Comparison of ENCODE assay signal across 19 cellular contexts in genomic region chr16:67238806-67239470, GRCh38. TPM values are rescaled to one million over a fixed set of nuclear protein-coding genes. Genes with fewer than 3 reads are reported as not detected.
DNase-seq lines count a peak whose midpoint lies in the region; ATAC-seq, FAIRE-seq and TF ChIP-seq lines count a peak whose summit lies in the region.
"Had no signal": no experiment of that assay in that cellular context is flagged by ENCODE, and none has a peak within 500 bp of the region (broad histone marks: within the 10 kb centered on the region; RNA-seq: fewer than 3 reads in every experiment).

No MANE protein-coding gene starts in this region.

- peaks cover 36% of the 10 kb centered on the region for H3K4me1 Mint-ChIP-seq in activated CD8-positive, alpha-beta T cell treated with anti-CD3 and anti-CD28 coated beads, Interleukin-2, amount 10 ng/mL, durations not matched to agents 7 days and 5 days (ENCODE audit: low read depth)
- H3K4me1 Mint-ChIP-seq in activated CD8-positive, alpha-beta T cell treated with anti-CD3 and anti-CD28 coated beads for 36 hours (ENCODE audit: low read depth): peaks cover 19% of the 10 kb centered on the region
- H3K4me1 Mint-ChIP-seq in T-cell (peaks cover 2 to 28% (median 16%) of the 10 kb centered on the region in 3 donors), progenitor cell of endocrine pancreas (ENCODE audit: low read depth) (no peaks in the 10 kb centered on the region)
- peaks cover 44% of the 10 kb centered on the region for H3K4me1 Mint-ChIP-seq in stimulated activated effector memory CD8-positive, alpha-beta T cell treated with anti-CD3 and anti-CD28 coated beads, Interleukin-12 subunit alpha, Interleukin-12 subunit beta, amount 100 ng/mL, for 72 hours

- H3K4me3 Mint-ChIP-seq in activated CD8-positive, alpha-beta T cell treated with anti-CD3 and anti-CD28 coated beads, Interleukin-2, amount 10 ng/mL, durations not matched to agents 7 days and 5 days: no peak overlapping the region
- no peak overlapping the region for H3K4me3 Mint-ChIP-seq in activated CD8-positive, alpha-beta T cell treated with anti-CD3 and anti-CD28 coated beads for 36 hours
- H3K4me3 Mint-ChIP-seq in T-cell (no peak overlapping the region), progenitor cell of endocrine pancreas (ENCODE audit: low read depth) (no peak overlapping the region)
- no peak overlapping the region for H3K4me3 Mint-ChIP-seq in stimulated activated effector memory CD8-positive, alpha-beta T cell treated with anti-CD3 and anti-CD28 coated beads, Interleukin-12 subunit alpha, Interleukin-12 subunit beta, amount 100 ng/mL, for 72 hours

- no peaks in the 10 kb centered on the region for H3K27me3 Mint-ChIP-seq in activated CD8-positive, alpha-beta T cell treated with anti-CD3 and anti-CD28 coated beads, Interleukin-2, amount 10 ng/mL, durations not matched to agents 7 days and 5 days (ENCODE audit: low read depth)
- no peaks in the 10 kb centered on the region for H3K27me3 Mint-ChIP-seq in activated CD8-positive, alpha-beta T cell treated with anti-CD3 and anti-CD28 coated beads for 36 hours
- H3K27me3 Mint-ChIP-seq in T-cell: no peaks in the 10 kb centered on the region
- H3K27me3 Mint-ChIP-seq in progenitor cell of endocrine pancreas: no peaks in the 10 kb centered on the region

- peaks cover 47% of the 10 kb centered on the region for H3K36me3 Mint-ChIP-seq in activated CD8-positive, alpha-beta T cell treated with anti-CD3 and anti-CD28 coated beads, Interleukin-2, amount 10 ng/mL, durations not matched to agents 7 days and 5 days (ENCODE audit: low read depth)
- H3K36me3 Mint-ChIP-seq in activated CD8-positive, alpha-beta T cell treated with anti-CD3 and anti-CD28 coated beads for 36 hours (ENCODE audit: low read depth): peaks cover 23% of the 10 kb centered on the region
- peaks cover 23% of the 10 kb centered on the region for H3K36me3 Mint-ChIP-seq in T-cell
- peaks cover 77% of the 10 kb centered on the region for H3K36me3 Mint-ChIP-seq in stimulated activated effector memory CD8-positive, alpha-beta T cell treated with anti-CD3 and anti-CD28 coated beads, Interleukin-12 subunit alpha, Interleukin-12 subunit beta, amount 100 ng/mL, for 72 hours
- peaks cover 11% of the 10 kb centered on the region for H3K36me3 Mint-ChIP-seq in progenitor cell of endocrine pancreas (ENCODE audit: insufficient read depth)

- peaks cover 17 to 33% of the 10 kb centered on the region in 2 donors for H3K36me3 ChIP-seq in kidney (ENCODE audit: control insufficient read depth in 1 of 2, insufficient read depth in 2 of 2, low read length in 2 of 2)

- CTCF ChIA-PET in activated CD8-positive, alpha-beta T cell treated with anti-CD3 and anti-CD28 coated beads, Interleukin-2, amount 10 ng/mL, durations not matched to agents 7 days and 5 days (lab: Charles Lee): interaction anchor here (0.5 to 1.5 kb wide), 3 partner anchors 9 to 282 kb away, joined by 3 to 4 read pairs (median 4); partner anchors contain the start of gene FHOD1
- CTCF ChIA-PET in activated CD8-positive, alpha-beta T cell treated with anti-CD3 and anti-CD28 coated beads for 36 hours (lab: Charles Lee): interaction anchor here (0.7 to 1.8 kb wide), 3 partner anchors 8 to 54 kb away, joined by 3 to 6 read pairs (median 4); partner anchors contain the start of genes FHOD1 and TMEM208
- CTCF ChIA-PET in T-cell (lab: Charles Lee): interaction anchor here in 1 of 2 donors (1.1 kb wide), 1 partner anchor 41 kb away, joined by 4 read pairs; no protein-coding TSS in a partner anchor

- peak overlapping the region; percentile 62 for H3K27ac Mint-ChIP-seq in activated CD8-positive, alpha-beta T cell treated with anti-CD3 and anti-CD28 coated beads, Interleukin-2, amount 10 ng/mL, durations not matched to agents 7 days and 5 days
- no peak overlapping the region for H3K27ac Mint-ChIP-seq in activated CD8-positive, alpha-beta T cell treated with anti-CD3 and anti-CD28 coated beads for 36 hours
- H3K27ac Mint-ChIP-seq in T-cell (peak overlapping the region; percentile 22 to 37), progenitor cell of endocrine pancreas (no peak overlapping the region)
- H3K27ac Mint-ChIP-seq in stimulated activated effector memory CD8-positive, alpha-beta T cell treated with anti-CD3 and anti-CD28 coated beads, Interleukin-12 subunit alpha, Interleukin-12 subunit beta, amount 100 ng/mL, for 72 hours: peak overlapping the region; percentile 50

- H3K4me1 ChIP-seq in kidney (ENCODE audit: control insufficient read depth in 1 of 2, insufficient read depth in 1 of 2, low read depth in 1 of 2, low read length in 2 of 2): peaks cover 6 to 19% of the 10 kb centered on the region in 2 donors

- H3K9ac ChIP-seq in kidney (ENCODE audit: low read length in 2 of 2): no peak overlapping the region

- no peaks in the 10 kb centered on the region for H3K9me3 ChIP-seq in kidney (ENCODE audit: control insufficient read depth in 1 of 2, low read length in 2 of 2)
- H3K9me3 ChIP-seq: BLaER1 treated with 17β-estradiol and CSF1 and Interleukin-3, amounts not matched to agents 10 nM and 100 nM had no signal

- no peaks in the 10 kb centered on the region for H3K9me3 Mint-ChIP-seq in activated CD8-positive, alpha-beta T cell treated with anti-CD3 and anti-CD28 coated beads, Interleukin-2, amount 10 ng/mL, durations not matched to agents 7 days and 5 days (ENCODE audit: insufficient read depth)
- no peaks in the 10 kb centered on the region for H3K9me3 Mint-ChIP-seq in activated CD8-positive, alpha-beta T cell treated with anti-CD3 and anti-CD28 coated beads for 36 hours
- no peaks in the 10 kb centered on the region for H3K9me3 Mint-ChIP-seq in T-cell
- H3K9me3 Mint-ChIP-seq in stimulated activated effector memory CD8-positive, alpha-beta T cell treated with anti-CD3 and anti-CD28 coated beads, Interleukin-12 subunit alpha, Interleukin-12 subunit beta, amount 100 ng/mL, for 72 hours: no peaks in the 10 kb centered on the region
- H3K9me3 Mint-ChIP-seq in progenitor cell of endocrine pancreas (ENCODE audit: low read depth): no peaks in the 10 kb centered on the region

- POLR2A ChIA-PET in activated CD8-positive, alpha-beta T cell treated with anti-CD3 and anti-CD28 coated beads, Interleukin-2, amount 10 ng/mL, durations not matched to agents 7 days and 5 days (lab: Charles Lee): interaction anchor here (0.7 to 4.1 kb wide), 3 partner anchors 8 to 29 kb away, joined by 3 to 27 read pairs (median 5); partner anchors contain the start of gene TMEM208
- POLR2A ChIA-PET in activated CD8-positive, alpha-beta T cell treated with anti-CD3 and anti-CD28 coated beads for 36 hours (lab: Charles Lee): interaction anchor here (0.8 to 5.8 kb wide), 3 partner anchors 9 to 12 kb away, joined by 3 to 39 read pairs (median 6); partner anchors contain the start of genes SLC9A5 and TMEM208
- POLR2A ChIA-PET in T-cell (lab: Charles Lee): no interaction called here

- no peak for TF ChIP-seq CTCF in activated CD8-positive, alpha-beta T cell treated with anti-CD3 and anti-CD28 coated beads for 36 hours (IDR thresholded peaks at IDR 0.05)
- TF ChIP-seq CTCF in kidney (IDR thresholded peaks at IDR 0.05; ENCODE audit: borderline replicate concordance, extremely low read depth, insufficient read depth): no peak
- TF ChIP-seq CTCF in progenitor cell of endocrine pancreas (IDR thresholded peaks at IDR 0.05; ENCODE audit: unreplicated experiment): no peak

- no peak overlapping the region for H3K4me3 ChIP-seq in kidney (ENCODE audit: low read length in 2 of 2)
- H3K4me3 ChIP-seq: BLaER1 treated with 17β-estradiol and CSF1 and Interleukin-3, amounts not matched to agents 10 nM and 100 nM; GM12878; K562 had no signal

- no peak for ATAC-seq in activated CD8-positive, alpha-beta T cell treated with anti-CD3 and anti-CD28 coated beads, Interleukin-2, amount 10 ng/mL, durations not matched to agents 7 days and 5 days
- ATAC-seq in activated CD8-positive, alpha-beta T cell treated with anti-CD3 and anti-CD28 coated beads for 36 hours: no peak
- ATAC-seq in T-cell (replicated peaks in 1 of 4): no peak
- no peak for ATAC-seq in stimulated activated effector memory CD8-positive, alpha-beta T cell treated with anti-CD3 and anti-CD28 coated beads, Interleukin-12 subunit alpha, Interleukin-12 subunit beta, amount 100 ng/mL, for 72 hours
- ATAC-seq: GM12878, K562 had no signal

- intact Hi-C loops in activated CD8-positive, alpha-beta T cell treated with anti-CD3 and anti-CD28 coated beads for 36 hours (cut with micrococcal nuclease): no loop called here
- intact Hi-C loops in kidney (cut with DNase I): no loop called here

- DNase-seq in activated CD8-positive, alpha-beta T cell treated with anti-CD3 and anti-CD28 coated beads, Interleukin-2, amount 10 ng/mL, durations not matched to agents 7 days and 5 days: no peak
- DNase-seq in activated CD8-positive, alpha-beta T cell treated with anti-CD3 and anti-CD28 coated beads for 36 hours: no peak
- no peak for DNase-seq in T-cell
- peak; percentile 40 for DNase-seq in kidney
- no peak for DNase-seq in stimulated activated effector memory CD8-positive, alpha-beta T cell treated with anti-CD3 and anti-CD28 coated beads, Interleukin-12 subunit alpha, Interleukin-12 subunit beta, amount 100 ng/mL, for 72 hours (ENCODE audit: low spot score in 2 of 2)
- DNase-seq in progenitor cell of endocrine pancreas (ENCODE audit: low spot score, unreplicated experiment): no peak
- DNase-seq in stimulated activated CD4-positive, alpha-beta T cell treated with anti-CD3 and anti-CD28 coated beads, Interleukin-4, amount 100 ng/mL, for 24 hours: no peak
- no peak for DNase-seq in NCI-H2171 (lab: John Stamatoyannopoulos, UW)
- DNase-seq: 8988T, DMS79, HCEC 1CT, NCI-H1436 treated with DMSO at 0.1 percent for 48 hours, NCI-H2081, NCI-H226, NCI-H69 had no signal

- no peak overlapping the region for H3K27ac ChIP-seq in kidney (ENCODE audit: low read depth in 2 of 2, low read length in 2 of 2)

- no peak for FAIRE-seq in kidney (lab: Jason Lieb, UNC)
- FAIRE-seq: GM12878, GM18507, K562 had no signal

RNA-seq across cellular contexts. Expression of gene FHOD1, which starts 8.3 kb away (rescaled TPM):
- 100 to 1,000 TPM in 1 of 2 experiments, 10 to 100 TPM in 1; 93.4 to 101 TPM for total RNA-seq in activated CD8-positive, alpha-beta T cell treated with anti-CD3 and anti-CD28 coated beads, Interleukin-2, amount 10 ng/mL, durations not matched to agents 7 days and 5 days
- 100 to 1,000 TPM; 102 to 105 TPM for total RNA-seq in activated CD8-positive, alpha-beta T cell treated with anti-CD3 and anti-CD28 coated beads for 36 hours
- total RNA-seq in T-cell (10 to 100 TPM; 31.0 to 92.5 (median 66.2) TPM), kidney (30.4 TPM), progenitor cell of endocrine pancreas (28.2 and 30.2 TPM in 2 replicates)
- polyA plus RNA-seq in kidney (ENCODE audit: insufficient read depth, low read depth, low replicate concordance): 21.0 TPM

RNA-seq across cellular contexts. Expression of gene SLC9A5, which starts 9.8 kb away (rescaled TPM):
- total RNA-seq in activated CD8-positive, alpha-beta T cell treated with anti-CD3 and anti-CD28 coated beads, Interleukin-2, amount 10 ng/mL, durations not matched to agents 7 days and 5 days: 1 to 10 TPM; 3.1 to 4.1 TPM
- 1 to 10 TPM; 7.7 to 8.1 TPM for total RNA-seq in activated CD8-positive, alpha-beta T cell treated with anti-CD3 and anti-CD28 coated beads for 36 hours
- total RNA-seq in T-cell (1 to 10 TPM; 1.4 to 2.3 (median 2.2) TPM), kidney (1.1 TPM), progenitor cell of endocrine pancreas (3.4 and 3.9 TPM in 2 replicates)
- polyA plus RNA-seq in kidney (ENCODE audit: insufficient read depth, low read depth, low replicate concordance): 0.92 TPM

RNA-seq across cellular contexts. Expression of gene TMEM208, which starts 12.0 kb away (rescaled TPM):
- 10 to 100 TPM; 33.7 TPM for total RNA-seq in activated CD8-positive, alpha-beta T cell treated with anti-CD3 and anti-CD28 coated beads, Interleukin-2, amount 10 ng/mL, durations not matched to agents 7 days and 5 days
- total RNA-seq in activated CD8-positive, alpha-beta T cell treated with anti-CD3 and anti-CD28 coated beads for 36 hours: 10 to 100 TPM; 25.7 to 30.7 TPM
- 10 to 100 TPM; 28.5 to 40.3 (median 34.8) TPM for total RNA-seq in T-cell
- 47.1 TPM for total RNA-seq in kidney
- 145 TPM for polyA plus RNA-seq in kidney (ENCODE audit: insufficient read depth, low read depth, low replicate concordance)
- 33.4 and 36.3 TPM in 2 replicates for total RNA-seq in progenitor cell of endocrine pancreas

RNA-seq across cellular contexts. Expression of gene ELMO3, which starts 40.0 kb away (rescaled TPM):
- total RNA-seq in activated CD8-positive, alpha-beta T cell treated with anti-CD3 and anti-CD28 coated beads, Interleukin-2, amount 10 ng/mL, durations not matched to agents 7 days and 5 days: 1 to 10 TPM; 7.2 to 8.0 TPM
- 1 to 10 TPM; 5.0 to 5.6 TPM for total RNA-seq in activated CD8-positive, alpha-beta T cell treated with anti-CD3 and anti-CD28 coated beads for 36 hours
- total RNA-seq in T-cell (10 to 100 TPM in 1 of 5 donors, 1 to 10 TPM in 4; 3.8 to 11.7 (median 8.8) TPM), kidney (24.2 TPM), progenitor cell of endocrine pancreas (5.4 and 5.5 TPM in 2 replicates)
- 33.1 TPM for polyA plus RNA-seq in kidney (ENCODE audit: insufficient read depth, low read depth, low replicate concordance)

RNA-seq across cellular contexts. Expression of gene PLEKHG4, which starts 40.4 kb away (rescaled TPM):
- 10 to 100 TPM; 13.6 to 16.3 TPM for total RNA-seq in activated CD8-positive, alpha-beta T cell treated with anti-CD3 and anti-CD28 coated beads, Interleukin-2, amount 10 ng/mL, durations not matched to agents 7 days and 5 days
- total RNA-seq in activated CD8-positive, alpha-beta T cell treated with anti-CD3 and anti-CD28 coated beads for 36 hours: 10 to 100 TPM; 17.3 to 20.8 TPM
- 10 to 100 TPM; 19.4 to 27.5 (median 24.9) TPM for total RNA-seq in T-cell
- total RNA-seq in kidney: 10.1 TPM
- 2.6 TPM for polyA plus RNA-seq in kidney (ENCODE audit: insufficient read depth, low read depth, low replicate concordance)
- 3.3 and 3.8 TPM in 2 replicates for total RNA-seq in progenitor cell of endocrine pancreas

Comparison
In these comparisons a context has a peak if more than half of its experiments do, and no peak if none do; other contexts are left out.
1. H3K27ac Mint-ChIP-seq: peak in activated CD8-positive, alpha-beta T cell treated with anti-CD3 and anti-CD28 coated beads, Interleukin-2, amount 10 ng/mL, durations not matched to agents 7 days and 5 days (single experiment), T-cell (2 of 2) and stimulated activated effector memory CD8-positive, alpha-beta T cell treated with anti-CD3 and anti-CD28 coated beads, Interleukin-12 subunit alpha, Interleukin-12 subunit beta, amount 100 ng/mL, for 72 hours (single experiment); none in activated CD8-positive, alpha-beta T cell treated with anti-CD3 and anti-CD28 coated beads for 36 hours (single experiment) and progenitor cell of endocrine pancreas (single experiment).
2. POLR2A ChIA-PET loops: an anchor here in activated CD8-positive, alpha-beta T cell treated with anti-CD3 and anti-CD28 coated beads, Interleukin-2, amount 10 ng/mL, durations not matched to agents 7 days and 5 days (0.7 to 4.1 kb wide) and activated CD8-positive, alpha-beta T cell treated with anti-CD3 and anti-CD28 coated beads for 36 hours (0.8 to 5.8 kb wide); none called in T-cell.